8 cellular contexts compared by ENCODE assay signal in the genomic region with DNA sequence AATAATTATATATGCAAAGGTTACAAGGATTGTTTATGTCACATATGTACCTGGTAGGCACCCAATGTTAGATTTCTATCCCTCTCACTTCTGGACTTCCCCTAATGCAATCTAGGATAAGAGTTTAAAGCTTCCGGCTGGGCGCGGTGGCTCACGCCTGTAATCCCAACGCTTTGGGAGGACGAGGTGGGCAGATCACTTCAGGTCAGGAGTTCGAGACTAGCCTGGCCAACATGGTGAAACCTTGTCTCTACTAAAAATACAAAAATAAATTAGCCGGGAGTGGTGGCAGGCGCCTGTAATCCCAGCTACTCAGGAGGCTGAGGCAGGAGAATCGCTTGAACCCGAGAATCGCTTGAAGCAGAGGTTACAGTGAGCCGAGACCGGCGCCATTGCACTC. TPM values are rescaled to one million over a fixed set of nuclear protein-coding genes. Genes with fewer than 3 reads are reported as not detected.
DNase-seq lines count a peak whose midpoint lies in the region; ATAC-seq and TF ChIP-seq lines count a peak whose summit lies in the region.
"Not testable (repeated sequence)": the region's sequence is repeated elsewhere in the genome, so short reads cannot be mapped to it uniquely, and the experiment has no call there.

No MANE protein-coding gene starts in this region.

- peak overlapping the region; percentile 27 for H3K4me3 ChIP-seq in BJ (ENCODE audit: low read depth, low read length)
- H3K4me3 ChIP-seq in Jurkat, Clone E6-1 (ENCODE audit: low read length) = peak overlapping the region; percentile 38
- peak overlapping the region; percentile 58 for H3K4me3 ChIP-seq in fibroblast of mammary gland (ENCODE audit: control insufficient read depth, low read depth, low read length)
- H3K4me3 ChIP-seq in lower lobe of right lung = peak overlapping the region; percentile 56
- H3K4me3 ChIP-seq in prostate gland = peak overlapping the region; percentile 14 to 18
- H3K4me3 ChIP-seq in suprapubic skin = peak overlapping the region; percentile 46

- not testable (repeated sequence) for H3K36me3 ChIP-seq in BJ (ENCODE audit: control insufficient read depth, insufficient read depth, low read length); lower lobe of right lung; prostate gland; suprapubic skin

- TF ChIP-seq CTCF in BJ (IDR thresholded peaks at IDR 0.05; ENCODE audit: insufficient read depth, low read depth, low read length); MCF 10A (IDR thresholded peaks at IDR 0.05; ENCODE audit: unreplicated experiment); fibroblast of mammary gland (conservative IDR thresholded peaks at IDR 0.05; ENCODE audit: control insufficient read depth, insufficient read depth, low read depth, low read length); lower lobe of right lung (IDR thresholded peaks at IDR 0.05); prostate gland (IDR thresholded peaks at IDR 0.05); suprapubic skin (IDR thresholded peaks at IDR 0.05): not testable (repeated sequence)

- not testable (repeated sequence) for TF ChIP-seq EP300 in suprapubic skin (IDR thresholded peaks at IDR 0.05)

- H3K9me3 ChIP-seq in T-helper 17 cell (ENCODE audit: control insufficient read depth, low read length, poor library complexity, severe bottlenecking); lower lobe of right lung; prostate gland; suprapubic skin: not testable (repeated sequence)

- H3K27ac Mint-ChIP-seq in T-helper 17 cell (peak overlapping the region; percentile 34), MCF 10A (ENCODE audit: low read depth, unreplicated experiment) (peak overlapping the region; percentile 11)

- CTCF ChIA-PET in BJ (lab: Yijun Ruan, JAX) (interaction anchor here (0.7 to 9.4 kb wide), 28 partner anchors 9 to 414 kb away, joined by 3 to 119 read pairs (median 5); a partner anchor contains a TSS), MCF 10A (lab: Yijun Ruan, JAX) (interaction anchor here (0.5 to 5.3 kb wide), 40 partner anchors 9 to 1409 kb away, joined by 3 to 191 read pairs (median 5); a partner anchor contains a TSS)

- not testable (repeated sequence) for H3K36me3 Mint-ChIP-seq in T-helper 17 cell (ENCODE audit: low read depth); MCF 10A (ENCODE audit: insufficient read depth, unreplicated experiment)

- peaks cover 37% of the 10 kb centered on the region for H3K27me3 Mint-ChIP-seq in T-helper 17 cell
- not testable (repeated sequence) for H3K27me3 Mint-ChIP-seq in MCF 10A (ENCODE audit: insufficient read depth, unreplicated experiment)

- H3K27me3 ChIP-seq in BJ (ENCODE audit: control insufficient read depth, insufficient read depth, low read length); lower lobe of right lung (ENCODE audit: low read depth); prostate gland (replicated peaks; ENCODE audit: insufficient read depth); suprapubic skin: not testable (repeated sequence)

- peak overlapping the region; percentile 81 for H3K27ac ChIP-seq in lower lobe of right lung
- H3K27ac ChIP-seq in prostate gland = peak overlapping the region in 1 of 2 donors; percentile 26
- peak overlapping the region; percentile 88 for H3K27ac ChIP-seq in suprapubic skin

- ATAC-seq in T-helper 17 cell (peak; percentile 2), lower lobe of right lung (peak in 1 of 2 donors; percentile 1)

- H3K4me1 ChIP-seq in lower lobe of right lung (peaks cover 45% of the 10 kb centered on the region), suprapubic skin (peaks cover 50% of the 10 kb centered on the region)
- H3K4me1 ChIP-seq in prostate gland (replicated peaks) = not testable (repeated sequence)

- H3K4me1 Mint-ChIP-seq in T-helper 17 cell (peaks cover 20% of the 10 kb centered on the region), MCF 10A (ENCODE audit: insufficient read depth, unreplicated experiment) (peaks cover 26% of the 10 kb centered on the region)

- not testable (repeated sequence) for BruUV-seq in MCF 10A (replicated peaks; lab: Mats Ljungman, UMichigan)

- intact Hi-C loops in MCF 10A (cut with micrococcal nuclease) = loop anchor here (1.0 to 2.0 kb wide), 3 partner anchors 282 to 414 kb away; a partner anchor contains a TSS
- intact Hi-C loops in lower lobe of right lung (cut with DNase I) = loop anchor here (5.0 kb wide), 1 partner anchor 77 kb away; no protein-coding TSS in a partner anchor
- intact Hi-C loops in prostate gland (cut with DNase I) = loop anchor here (1.0 to 2.0 kb wide), 2 partner anchors 76 to 228 kb away; a partner anchor contains a TSS

- not testable (repeated sequence) for DNase-seq in BJ (ENCODE audit: low read depth); Jurkat, Clone E6-1 (ENCODE audit: low read depth, low spot score); T-helper 17 cell; MCF 10A (ENCODE audit: unreplicated experiment); fibroblast of mammary gland (ENCODE audit: low read depth); lower lobe of right lung; prostate gland (ENCODE audit: low spot score); suprapubic skin (ENCODE audit: low spot score in 2 of 2)

- WGBS in prostate gland = 65% methylated on average over 15 of the region's 15 CpGs
- WGBS in suprapubic skin = 44% methylated on average over 15 of the region's 15 CpGs

- H3K9me3 Mint-ChIP-seq in MCF 10A (ENCODE audit: unreplicated experiment) = not testable (repeated sequence)

- TF ChIP-seq POLR2A in prostate gland (IDR thresholded peaks at IDR 0.05); suprapubic skin (IDR thresholded peaks at IDR 0.05): not testable (repeated sequence)

- POLR2A ChIA-PET in BJ (lab: Charles Lee) = not testable (repeated sequence)
- POLR2A ChIA-PET in MCF 10A (lab: Yijun Ruan, JAX) = interaction anchor here (0.6 to 5.2 kb wide), 10 partner anchors 15 to 317 kb away, joined by 3 to 57 read pairs (median 8); a partner anchor contains a TSS

- not testable (repeated sequence) for H3K4me3 Mint-ChIP-seq in T-helper 17 cell
- H3K4me3 Mint-ChIP-seq in MCF 10A (ENCODE audit: unreplicated experiment) = peak overlapping the region; percentile 75

RNA-seq across cellular contexts. Expression of a gene that starts 5.7 kb away (rescaled TPM):
- polyA plus RNA-seq in BJ (2011; rRNA removed) = 17.2 and 19.8 TPM in 2 replicates
- 20.7 and 35.2 TPM in 2 replicates for polyA minus RNA-seq in BJ (2011; rRNA and poly(A)+ RNA removed)
- polyA plus RNA-seq in Jurkat, Clone E6-1 (2012; ENCODE audit: insufficient read depth, insufficient read length) = 4.0 TPM
- total RNA-seq in T-helper 17 cell = under 1 TPM; 0.45 to 0.91 TPM
- 41.3 and 48.8 TPM in 2 replicates for total RNA-seq in MCF 10A (2022)
- 56.3 TPM for total RNA-seq in lower lobe of right lung
- total RNA-seq in prostate gland = 10 to 100 TPM; 10.6 to 15.2 TPM
- 10 to 100 TPM; 25.9 to 59.4 (median 49.3) TPM for total RNA-seq in suprapubic skin

Comparison
In these comparisons a context has a peak if more than half of its experiments do, and no peak if none do; other contexts are left out.
1. RNA of a gene that starts 5.7 kb away (total RNA-seq): 56.3 TPM in lower lobe of right lung (single experiment), 25.9 to 59.4 TPM in suprapubic skin, 41.3 to 48.8 TPM in MCF 10A and 10.6 to 15.2 TPM in prostate gland; 0.45 to 0.91 TPM in T-helper 17 cell; every median in the first group is over 4 times any median in the second.
2. Peak in every context shown above with its lines, with median percentiles within 50 percentile points of each other: H3K4me3 ChIP-seq.